ENCODE assay signal across 17 cellular contexts in genomic region chr10:96416643-96417042, GRCh38. TPM values are rescaled to one million over a fixed set of nuclear protein-coding genes. Genes with fewer than 3 reads are reported as not detected.
DNase-seq lines count a peak whose midpoint lies in the region; ATAC-seq and TF ChIP-seq lines count a peak whose summit lies in the region.
"Had no signal": no experiment of that assay in that cellular context is flagged by ENCODE, and none has a peak within 500 bp of the region (broad histone marks: within the 10 kb centered on the region; RNA-seq: fewer than 3 reads in every experiment).

No MANE protein-coding gene starts in this region.

- TF ChIP-seq CTCF in esophagus muscularis mucosa (IDR thresholded peaks at IDR 0.05) (no peak), tibial nerve (IDR thresholded peaks at IDR 0.05) (no peak)

- no peaks in the 10 kb centered on the region for H4K20me1 ChIP-seq in GM23248 (ENCODE audit: insufficient read depth)

- no peak for TF ChIP-seq POLR2A in esophagus muscularis mucosa (IDR thresholded peaks at IDR 0.05; ENCODE audit: low read depth)
- TF ChIP-seq POLR2A in tibial nerve (IDR thresholded peaks at IDR 0.05), result no peak

- H3K9me2 ChIP-seq in GM23248 (ENCODE audit: insufficient read depth), result no peaks in the 10 kb centered on the region

- intact Hi-C loops in esophagus muscularis mucosa (cut with DNase I), result no loop called here

- no peaks in the 10 kb centered on the region for H3F3A ChIP-seq in GM23248 (ENCODE audit: insufficient read depth)

- no peak for TF ChIP-seq EP300 in esophagus muscularis mucosa (IDR thresholded peaks at IDR 0.05)
- TF ChIP-seq EP300 in tibial nerve (IDR thresholded peaks at IDR 0.05), result peak in 1 of 2 donors; percentile 30

- DNase-seq in OCI-M1 (lab: John Stamatoyannopoulos, UW) (peak; percentile 50), esophagus muscularis mucosa (ENCODE audit: extremely low spot score) (peak; percentile 90), medulla oblongata (ENCODE audit: extremely low spot score) (peak; percentile 74), tibial nerve (ENCODE audit: low spot score in 2 of 2) (peak; percentile 53 to 56), GM23248 (no peak), HUDEP-2 (lab: John Stamatoyannopoulos, UW; ENCODE audit: unreplicated experiment in 76 of 76) (no peak)
- DNase-seq: activated naive CD8-positive, alpha-beta T cell treated with anti-CD3 and anti-CD28 coated beads, Interleukin-2, amount 10 ng/mL, durations not matched to agents 7 days and 5 days; COR-L47; IMR-90; NCI-H2107; PC-9; stimulated activated CD4-positive, alpha-beta T cell treated with anti-CD3 and anti-CD28 coated beads, Interleukin-2, amount 100 ng/mL, for 24 hours; stimulated activated naive B cell treated with anti-CD40 and anti-IgM and Interleukin-4, amounts not matched to agents 10 μg/mL and 1 μg/mL and 100 μg/mL, for 72 hours had no signal

- 28% methylated on average over 7 of the region's 7 CpGs for WGBS in esophagus muscularis mucosa
- WGBS in tibial nerve, 2 donors, result 27 to 30% methylated on average over 5 to 7 of the region's 7 CpGs
- 2 to 4% methylated on average over 7 of the region's 7 CpGs for WGBS in GM23248 (ENCODE audit: low coverage in 1 of 2, low lambda C conversion rate in 2 of 2, missing lambda C conversion rate in 2 of 2), 2 experiments

- H3K27ac ChIP-seq in esophagus muscularis mucosa (replicated peaks in 1 of 4) (no peak overlapping the region), tibial nerve (peak overlapping the region in 1 of 4 donors; percentile 11), GM23248 (no peak overlapping the region)
- H3K27ac ChIP-seq: PC-9 had no signal

- in situ Hi-C loops in GM23248 (cut with MboI), result no loop called here

- H3K27me3 ChIP-seq in esophagus muscularis mucosa (peaks cover 0 to 13% (median 0%) of the 10 kb centered on the region in 4 donors), tibial nerve (no peaks in the 10 kb centered on the region), GM23248 (replicated peaks; ENCODE audit: insufficient read depth) (peaks cover 20% of the 10 kb centered on the region)

- H3K4me1 ChIP-seq in esophagus muscularis mucosa, result peaks cover 11 to 18% (median 13%) of the 10 kb centered on the region in 4 donors
- H3K4me1 ChIP-seq in tibial nerve, result peaks cover 0 to 17% (median 2%) of the 10 kb centered on the region in 4 donors
- H3K4me1 ChIP-seq in GM23248 (ENCODE audit: insufficient read depth), result no peaks in the 10 kb centered on the region

- no peak overlapping the region for H2AFZ ChIP-seq in GM23248
- H2AFZ ChIP-seq: PC-9 had no signal

- H3K79me2 ChIP-seq in GM23248 (ENCODE audit: insufficient read depth), result no peaks in the 10 kb centered on the region

- H3K9me3 ChIP-seq in esophagus muscularis mucosa (no peaks in the 10 kb centered on the region), tibial nerve (no peaks in the 10 kb centered on the region), GM23248 (ENCODE audit: low read depth) (no peaks in the 10 kb centered on the region)

- H3K36me3 ChIP-seq in esophagus muscularis mucosa, result no peaks in the 10 kb centered on the region
- H3K36me3 ChIP-seq in tibial nerve, result no peaks in the 10 kb centered on the region
- H3K36me3 ChIP-seq in GM23248 (ENCODE audit: low read depth), result no peaks in the 10 kb centered on the region

- H3K9ac ChIP-seq in GM23248, result no peak overlapping the region

- H3K4me2 ChIP-seq in GM23248 (ENCODE audit: unreplicated experiment), result no peak overlapping the region
- H3K4me2 ChIP-seq: PC-9 had no signal

- no peak for ATAC-seq in GM18870 (IDR thresholded peaks at IDR 0.05; ENCODE audit: unreplicated experiment)
- ATAC-seq in HG03469 (IDR thresholded peaks at IDR 0.05; ENCODE audit: unreplicated experiment), result no peak

- H3K4me3 ChIP-seq in esophagus muscularis mucosa (no peak overlapping the region), tibial nerve (no peak overlapping the region), GM23248 (no peak overlapping the region)
- H3K4me3 ChIP-seq: PC-9 had no signal

RNA-seq across cellular contexts. Expression of gene OPALIN, which starts 57.8 kb away (rescaled TPM):
- total RNA-seq in esophagus muscularis mucosa (not detected), tibial nerve (not detected)
- not detected in 2 replicates for total RNA-seq in GM23248 (2014; rRNA removed; shearing (Covaris generic))
- polyA plus RNA-seq in GM23248 (2016; fragmentation: Nextera tagmentation; extraction: Ambion mirVana), result not detected in 2 replicates
- total RNA-seq: activated naive CD8-positive, alpha-beta T cell treated with anti-CD3 and anti-CD28 coated beads, Interleukin-2, amount 10 ng/mL, durations not matched to agents 7 days and 5 days; H9; IMR-90; PC-9 had no signal
- polyA plus RNA-seq: IMR-90, neural cell had no signal

Comparison
In these comparisons a context has a peak if more than half of its experiments do, and no peak if none do; other contexts are left out.
1. DNase-seq: peak in OCI-M1 (single experiment), esophagus muscularis mucosa (single experiment), medulla oblongata (single experiment) and tibial nerve (2 of 2); none in GM23248 (single experiment) and HUDEP-2 (0 of 76).